1 cellular context compared by ENCODE assay signal in the genomic region with DNA sequence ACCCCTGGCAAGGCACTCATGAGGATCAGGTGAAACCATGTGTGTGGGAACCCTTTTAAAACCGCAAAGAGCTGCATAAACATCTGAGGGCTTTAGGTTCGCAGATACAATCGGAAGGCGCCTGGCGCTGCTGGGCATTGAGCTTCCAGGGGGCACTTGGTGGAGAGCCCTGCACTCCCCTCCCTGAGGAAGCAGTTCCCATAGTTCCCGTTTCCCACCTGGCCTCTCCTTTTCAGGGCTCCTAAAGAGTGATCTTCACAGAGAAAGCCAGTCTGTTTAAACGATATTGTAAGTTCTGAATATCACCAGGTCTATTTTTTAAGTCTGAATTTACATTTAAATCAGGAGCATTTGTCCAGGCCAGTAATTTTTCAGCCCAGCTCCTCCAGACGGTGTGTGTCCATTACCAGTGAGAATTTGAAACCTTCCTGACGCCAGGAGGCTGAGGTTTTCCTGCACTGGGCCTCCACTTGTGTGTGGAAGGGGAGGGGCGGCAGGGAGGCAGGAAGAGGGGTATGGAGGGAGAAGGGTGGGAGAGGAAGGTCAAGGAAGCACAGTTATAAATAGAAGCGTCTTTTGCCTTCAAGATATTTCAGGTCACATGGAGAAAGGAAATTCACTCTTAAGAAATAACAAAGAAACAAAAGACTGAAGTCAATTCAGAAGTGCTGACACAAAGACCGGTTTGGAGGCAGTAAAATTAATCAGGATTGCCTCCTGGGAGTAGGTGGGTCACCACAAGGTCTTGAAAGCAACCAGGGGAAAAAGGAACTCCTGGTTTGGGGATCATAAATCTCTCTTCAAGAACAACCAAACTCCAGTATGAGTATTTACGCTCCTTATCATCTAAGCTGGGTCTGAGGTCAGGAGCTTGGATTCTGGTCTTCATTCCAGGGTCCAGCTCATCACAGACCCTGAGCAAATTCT.
TF ChIP-seq lines count a peak whose summit lies in the region.

No MANE protein-coding gene starts in this region.

TF ChIP-seq in SK-N-SH treated with all-trans-retinoic acid at 6 μM for 48 hours, 23 proteins besides CTCF, POLR2A, EP300 and RAD21 (continued from another document):
- TF ChIP-seq, protein P1, sequence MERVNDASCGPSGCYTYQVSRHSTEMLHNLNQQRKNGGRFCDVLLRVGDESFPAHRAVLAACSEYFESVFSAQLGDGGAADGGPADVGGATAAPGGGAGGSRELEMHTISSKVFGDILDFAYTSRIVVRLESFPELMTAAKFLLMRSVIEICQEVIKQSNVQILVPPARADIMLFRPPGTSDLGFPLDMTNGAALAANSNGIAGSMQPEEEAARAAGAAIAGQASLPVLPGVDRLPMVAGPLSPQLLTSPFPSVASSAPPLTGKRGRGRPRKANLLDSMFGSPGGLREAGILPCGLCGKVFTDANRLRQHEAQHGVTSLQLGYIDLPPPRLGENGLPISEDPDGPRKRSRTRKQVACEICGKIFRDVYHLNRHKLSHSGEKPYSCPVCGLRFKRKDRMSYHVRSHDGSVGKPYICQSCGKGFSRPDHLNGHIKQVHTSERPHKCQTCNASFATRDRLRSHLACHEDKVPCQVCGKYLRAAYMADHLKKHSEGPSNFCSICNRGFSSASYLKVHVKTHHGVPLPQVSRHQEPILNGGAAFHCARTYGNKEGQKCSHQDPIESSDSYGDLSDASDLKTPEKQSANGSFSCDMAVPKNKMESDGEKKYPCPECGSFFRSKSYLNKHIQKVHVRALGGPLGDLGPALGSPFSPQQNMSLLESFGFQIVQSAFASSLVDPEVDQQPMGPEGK (CRISPR knock-in tag; IDR thresholded peaks at IDR 0.05; ENCODE audit: borderline replicate concordance), result no peak
- TF ChIP-seq ZNF8 (CRISPR knock-in tag; IDR thresholded peaks at IDR 0.05) (no peak), ESRRG (CRISPR knock-in tag; IDR thresholded peaks at IDR 0.05) (no peak), TCF4 (CRISPR knock-in tag; IDR thresholded peaks at IDR 0.05; ENCODE audit: borderline replicate concordance) (no peak), ZNF70 (CRISPR knock-in tag; IDR thresholded peaks at IDR 0.05) (no peak), ISL1 (CRISPR knock-in tag; IDR thresholded peaks at IDR 0.05) (no peak)
- TF ChIP-seq, protein P2, sequence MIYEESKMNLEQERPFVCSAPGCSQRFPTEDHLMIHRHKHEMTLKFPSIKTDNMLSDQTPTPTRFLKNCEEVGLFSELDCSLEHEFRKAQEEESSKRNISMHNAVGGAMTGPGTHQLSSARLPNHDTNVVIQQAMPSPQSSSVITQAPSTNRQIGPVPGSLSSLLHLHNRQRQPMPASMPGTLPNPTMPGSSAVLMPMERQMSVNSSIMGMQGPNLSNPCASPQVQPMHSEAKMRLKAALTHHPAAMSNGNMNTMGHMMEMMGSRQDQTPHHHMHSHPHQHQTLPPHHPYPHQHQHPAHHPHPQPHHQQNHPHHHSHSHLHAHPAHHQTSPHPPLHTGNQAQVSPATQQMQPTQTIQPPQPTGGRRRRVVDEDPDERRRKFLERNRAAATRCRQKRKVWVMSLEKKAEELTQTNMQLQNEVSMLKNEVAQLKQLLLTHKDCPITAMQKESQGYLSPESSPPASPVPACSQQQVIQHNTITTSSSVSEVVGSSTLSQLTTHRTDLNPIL (CRISPR knock-in tag; IDR thresholded peaks at IDR 0.05; ENCODE audit: low read depth), result no peak
- TF ChIP-seq, protein P3, sequence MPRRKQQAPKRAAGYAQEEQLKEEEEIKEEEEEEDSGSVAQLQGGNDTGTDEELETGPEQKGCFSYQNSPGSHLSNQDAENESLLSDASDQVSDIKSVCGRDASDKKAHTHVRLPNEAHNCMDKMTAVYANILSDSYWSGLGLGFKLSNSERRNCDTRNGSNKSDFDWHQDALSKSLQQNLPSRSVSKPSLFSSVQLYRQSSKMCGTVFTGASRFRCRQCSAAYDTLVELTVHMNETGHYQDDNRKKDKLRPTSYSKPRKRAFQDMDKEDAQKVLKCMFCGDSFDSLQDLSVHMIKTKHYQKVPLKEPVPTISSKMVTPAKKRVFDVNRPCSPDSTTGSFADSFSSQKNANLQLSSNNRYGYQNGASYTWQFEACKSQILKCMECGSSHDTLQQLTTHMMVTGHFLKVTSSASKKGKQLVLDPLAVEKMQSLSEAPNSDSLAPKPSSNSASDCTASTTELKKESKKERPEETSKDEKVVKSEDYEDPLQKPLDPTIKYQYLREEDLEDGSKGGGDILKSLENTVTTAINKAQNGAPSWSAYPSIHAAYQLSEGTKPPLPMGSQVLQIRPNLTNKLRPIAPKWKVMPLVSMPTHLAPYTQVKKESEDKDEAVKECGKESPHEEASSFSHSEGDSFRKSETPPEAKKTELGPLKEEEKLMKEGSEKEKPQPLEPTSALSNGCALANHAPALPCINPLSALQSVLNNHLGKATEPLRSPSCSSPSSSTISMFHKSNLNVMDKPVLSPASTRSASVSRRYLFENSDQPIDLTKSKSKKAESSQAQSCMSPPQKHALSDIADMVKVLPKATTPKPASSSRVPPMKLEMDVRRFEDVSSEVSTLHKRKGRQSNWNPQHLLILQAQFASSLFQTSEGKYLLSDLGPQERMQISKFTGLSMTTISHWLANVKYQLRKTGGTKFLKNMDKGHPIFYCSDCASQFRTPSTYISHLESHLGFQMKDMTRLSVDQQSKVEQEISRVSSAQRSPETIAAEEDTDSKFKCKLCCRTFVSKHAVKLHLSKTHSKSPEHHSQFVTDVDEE (CRISPR knock-in tag; IDR thresholded peaks at IDR 0.05), result no peak
